24 cellular contexts compared by ENCODE assay signal in the genomic region with DNA sequence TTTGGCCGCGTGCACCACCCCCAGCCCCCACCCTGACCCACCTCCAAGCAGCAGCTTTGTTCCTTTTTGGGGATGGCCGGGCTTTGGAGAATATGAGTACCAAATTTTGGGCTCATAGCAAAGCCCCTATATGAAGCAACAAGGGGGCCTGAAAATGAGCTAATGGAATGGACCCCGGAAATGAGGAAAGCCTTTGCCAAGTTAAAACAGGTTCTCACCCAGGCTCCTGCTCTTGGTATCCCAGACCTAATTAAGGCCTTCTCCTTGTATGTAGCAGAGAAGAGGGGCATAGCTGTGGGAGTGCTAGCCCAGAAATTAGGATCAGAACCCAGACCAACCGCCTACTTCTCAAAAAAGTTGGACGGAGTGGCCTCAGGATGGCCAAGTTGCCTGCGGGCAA.
"Had no signal": no experiment of that assay in that cellular context is flagged by ENCODE, and none has a peak within 500 bp of the region (broad histone marks: within the 10 kb centered on the region; RNA-seq: fewer than 3 reads in every experiment).

No MANE protein-coding gene starts in this region.

- H3K36me3 ChIP-seq: gastroesophageal sphincter, heart left ventricle, lower lobe of right lung, pancreas, right lobe of liver had no signal

- ATAC-seq: esophagus mucosa; gastroesophageal sphincter; heart left ventricle; left colon; left ventricle myocardium superior; lower lobe of right lung; natural killer cell; pancreas; right lobe of liver; stimulated activated naive B cell treated with anti-CD40 and anti-IgM and Interleukin-4, amounts not matched to agents 10 μg/mL and 1 μg/mL and 100 μg/mL, for 72 hours had no signal

- H3K27ac ChIP-seq: coronary artery, epithelial cell of prostate, gastroesophageal sphincter, heart left ventricle, lower lobe of right lung, pancreas, right lobe of liver had no signal

- DNase-seq: dermis blood vessel endothelial cell; foreskin fibroblast; heart left ventricle; hippocampal formation; immature natural killer cell; kidney glomerular epithelial cell; left colon; left ventricle myocardium superior; lower lobe of right lung; natural killer cell; occipital lobe; pancreas; retina; right lobe of liver; small intestine; stimulated activated CD4-positive, alpha-beta T cell treated with anti-CD3 and anti-CD28 coated beads, Interleukin-15, amount 100 ng/mL, for 24 hours; stimulated activated CD4-positive, alpha-beta T cell treated with anti-CD3 and anti-CD28 coated beads, Interleukin-2, amount 100 ng/mL, for 48 hours; stimulated activated naive B cell treated with anti-CD40 and anti-IgM and Interleukin-4, amounts not matched to agents 10 μg/mL and 1 μg/mL and 100 μg/mL, for 72 hours; trophoblast cell had no signal

- H3K4me3 ChIP-seq: coronary artery, gastroesophageal sphincter, heart left ventricle, lower lobe of right lung, pancreas, right lobe of liver had no signal

- H3K9me3 Mint-ChIP-seq: immature natural killer cell; natural killer cell; stimulated activated naive B cell treated with anti-CD40 and anti-IgM and Interleukin-4, amounts not matched to agents 10 μg/mL and 1 μg/mL and 100 μg/mL, for 72 hours; stimulated activated naive CD8-positive, alpha-beta T cell treated with anti-CD3 and anti-CD28 coated beads, Interleukin-15, Interleukin-2, amounts not matched to agents 100 ng/mL and 50 ng/mL, for 24 hours had no signal

- H3K4me3 Mint-ChIP-seq: immature natural killer cell; natural killer cell; stimulated activated naive B cell treated with anti-CD40 and anti-IgM and Interleukin-4, amounts not matched to agents 10 μg/mL and 1 μg/mL and 100 μg/mL, for 72 hours; stimulated activated naive CD8-positive, alpha-beta T cell treated with anti-CD3 and anti-CD28 coated beads, Interleukin-15, Interleukin-2, amounts not matched to agents 100 ng/mL and 50 ng/mL, for 24 hours had no signal

- H3K27ac Mint-ChIP-seq: immature natural killer cell; natural killer cell; stimulated activated naive B cell treated with anti-CD40 and anti-IgM and Interleukin-4, amounts not matched to agents 10 μg/mL and 1 μg/mL and 100 μg/mL, for 72 hours; stimulated activated naive CD8-positive, alpha-beta T cell treated with anti-CD3 and anti-CD28 coated beads, Interleukin-15, Interleukin-2, amounts not matched to agents 100 ng/mL and 50 ng/mL, for 24 hours had no signal

- H3K4me1 Mint-ChIP-seq: immature natural killer cell; natural killer cell; stimulated activated naive B cell treated with anti-CD40 and anti-IgM and Interleukin-4, amounts not matched to agents 10 μg/mL and 1 μg/mL and 100 μg/mL, for 72 hours had no signal

- H3K9me3 ChIP-seq: gastroesophageal sphincter, heart left ventricle, lower lobe of right lung, pancreas, right lobe of liver had no signal

- H3K4me1 ChIP-seq: gastroesophageal sphincter, pancreas, right lobe of liver had no signal

- H3K27me3 ChIP-seq: gastroesophageal sphincter, heart left ventricle, pancreas, right lobe of liver had no signal

- H3K36me3 Mint-ChIP-seq: immature natural killer cell; natural killer cell; stimulated activated naive B cell treated with anti-CD40 and anti-IgM and Interleukin-4, amounts not matched to agents 10 μg/mL and 1 μg/mL and 100 μg/mL, for 72 hours had no signal
